Comparison of ENCODE assay signal across 9 cellular contexts in the genomic region with DNA sequence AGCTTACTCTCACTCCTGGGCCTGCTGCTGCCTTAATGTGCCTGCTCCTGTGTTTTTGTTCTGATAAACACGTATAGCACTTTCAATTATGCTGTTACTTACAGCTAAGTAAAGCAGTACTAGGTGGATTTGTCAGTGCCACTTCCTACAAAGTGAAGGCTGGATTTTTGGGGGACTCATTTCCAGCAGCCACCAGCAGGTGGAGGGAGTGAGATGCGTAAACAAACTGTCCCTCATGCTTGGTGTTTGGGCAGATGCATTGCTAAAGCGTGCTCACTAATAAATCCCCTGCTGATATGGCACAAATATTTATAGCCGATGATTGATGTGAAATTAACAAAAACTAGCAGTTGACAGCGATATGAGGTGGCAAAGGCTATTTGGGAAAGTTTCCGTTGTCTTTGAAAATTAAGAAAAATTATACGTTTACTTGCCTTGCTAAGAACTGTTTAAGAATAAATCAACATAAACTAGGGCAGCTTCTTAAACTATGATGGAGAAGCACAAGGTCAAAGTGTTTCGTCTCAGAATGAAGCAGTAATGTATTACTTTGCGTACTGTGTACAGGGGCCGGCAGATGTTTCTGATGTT.
DNase-seq lines count a peak whose midpoint lies in the region; ATAC-seq and TF ChIP-seq lines count a peak whose summit lies in the region.
"Had no signal": no experiment of that assay in that cellular context is flagged by ENCODE, and none has a peak within 500 bp of the region (broad histone marks: within the 10 kb centered on the region; RNA-seq: fewer than 3 reads in every experiment).

No MANE protein-coding gene starts in this region.

- H4K20me1 ChIP-seq in GM23338 (replicated peaks; ENCODE audit: insufficient read depth) = peaks cover 5% of the 10 kb centered on the region

- no peaks in the 10 kb centered on the region for H3F3A ChIP-seq in GM23338 (replicated peaks; ENCODE audit: low read depth)

- H3K4me1 Mint-ChIP-seq in GM23338 = peaks cover 35% of the 10 kb centered on the region
- H3K4me1 Mint-ChIP-seq in activated T-cell treated with anti-CD3 and anti-CD28 coated beads, Interleukin-2, amount 50 U/mL, for 24 hours (ENCODE audit: low read depth) = no peaks in the 10 kb centered on the region
- no peaks in the 10 kb centered on the region for H3K4me1 Mint-ChIP-seq in stimulated activated memory B cell treated with anti-CD40 and anti-IgM and Interleukin-4, amounts not matched to agents 10 μg/mL and 1 μg/mL and 100 μg/mL, for 72 hours

- H3K27me3 ChIP-seq in GM23338 (ENCODE audit: insufficient read depth) = no peaks in the 10 kb centered on the region
- no peaks in the 10 kb centered on the region for H3K27me3 ChIP-seq in parathyroid adenoma (ENCODE audit: control insufficient read depth, insufficient read depth, low read length)

- peaks cover 61% of the 10 kb centered on the region for H3K79me2 ChIP-seq in GM23338 (replicated peaks; ENCODE audit: insufficient read depth)
- H3K79me2 ChIP-seq in parathyroid adenoma = peaks cover 31% of the 10 kb centered on the region

- H3K27ac ChIP-seq in GM23338 (ENCODE audit: low read depth) = no peak overlapping the region
- no peak overlapping the region for H3K27ac ChIP-seq in parathyroid adenoma

- H3K4me1 ChIP-seq in GM23338 (ENCODE audit: insufficient read depth) (no peaks in the 10 kb centered on the region; the same call in 1 of the 2 replicates), parathyroid adenoma (no peaks in the 10 kb centered on the region)

- H3K27ac Mint-ChIP-seq in GM23338 = no peak overlapping the region
- no peak overlapping the region for H3K27ac Mint-ChIP-seq in activated T-cell treated with anti-CD3 and anti-CD28 coated beads, Interleukin-2, amount 50 U/mL, for 24 hours
- H3K27ac Mint-ChIP-seq in stimulated activated memory B cell treated with anti-CD40 and anti-IgM and Interleukin-4, amounts not matched to agents 10 μg/mL and 1 μg/mL and 100 μg/mL, for 72 hours = no peak overlapping the region
- H3K27ac Mint-ChIP-seq: T-helper 1 cell treated with Interleukin-12 subunit alpha and Interleukin-12 subunit beta and Interleukin-4 antibody, amounts not matched to agents 30 μg/mL and 1 μg/mL, for 36 hours had no signal

- TF ChIP-seq CTCF in GM23338 (conservative IDR thresholded peaks at IDR 0.05; ENCODE audit: low read depth in 2 of 2) (peak; percentile 87 to 90), parathyroid adenoma (IDR thresholded peaks at IDR 0.05) (peak; percentile 88)

- no peaks in the 10 kb centered on the region for H3K9me2 ChIP-seq in GM23338 (ENCODE audit: insufficient read depth)

- H3K36me3 Mint-ChIP-seq in GM23338 (ENCODE audit: low read depth) = peaks cover under 1% of the 10 kb centered on the region; the same call in 1 of the 3 replicates
- H3K36me3 Mint-ChIP-seq in activated T-cell treated with anti-CD3 and anti-CD28 coated beads, Interleukin-2, amount 50 U/mL, for 24 hours (ENCODE audit: low read depth) = no peaks in the 10 kb centered on the region
- H3K36me3 Mint-ChIP-seq in stimulated activated memory B cell treated with anti-CD40 and anti-IgM and Interleukin-4, amounts not matched to agents 10 μg/mL and 1 μg/mL and 100 μg/mL, for 72 hours = no peaks in the 10 kb centered on the region

- no peaks in the 10 kb centered on the region; the same call in 1 of the 3 replicates for H3K9me3 Mint-ChIP-seq in GM23338
- no peaks in the 10 kb centered on the region for H3K9me3 Mint-ChIP-seq in activated T-cell treated with anti-CD3 and anti-CD28 coated beads, Interleukin-2, amount 50 U/mL, for 24 hours
- peaks cover 3% of the 10 kb centered on the region for H3K9me3 Mint-ChIP-seq in stimulated activated memory B cell treated with anti-CD40 and anti-IgM and Interleukin-4, amounts not matched to agents 10 μg/mL and 1 μg/mL and 100 μg/mL, for 72 hours
- H3K9me3 Mint-ChIP-seq: T-helper 1 cell treated with Interleukin-12 subunit alpha and Interleukin-12 subunit beta and Interleukin-4 antibody, amounts not matched to agents 30 μg/mL and 1 μg/mL, for 36 hours had no signal

- H3K9me3 ChIP-seq in parathyroid adenoma (ENCODE audit: control insufficient read depth, low read length) = no peaks in the 10 kb centered on the region

- no peak overlapping the region for H3K4me3 Mint-ChIP-seq in GM23338
- H3K4me3 Mint-ChIP-seq in activated T-cell treated with anti-CD3 and anti-CD28 coated beads, Interleukin-2, amount 50 U/mL, for 24 hours = no peak overlapping the region
- no peak overlapping the region for H3K4me3 Mint-ChIP-seq in stimulated activated memory B cell treated with anti-CD40 and anti-IgM and Interleukin-4, amounts not matched to agents 10 μg/mL and 1 μg/mL and 100 μg/mL, for 72 hours
- H3K4me3 Mint-ChIP-seq: T-helper 1 cell treated with Interleukin-12 subunit alpha and Interleukin-12 subunit beta and Interleukin-4 antibody, amounts not matched to agents 30 μg/mL and 1 μg/mL, for 36 hours had no signal

- ATAC-seq in GM23338 = peak; percentile 57
- ATAC-seq in stimulated activated memory B cell treated with anti-CD40 and anti-IgM and Interleukin-4, amounts not matched to agents 10 μg/mL and 1 μg/mL and 100 μg/mL, for 72 hours = no peak
- no peak for ATAC-seq in GM19397 (IDR thresholded peaks at IDR 0.05; ENCODE audit: unreplicated experiment)

- H3K27me3 Mint-ChIP-seq in GM23338 (ENCODE audit: insufficient read depth, low read depth, poor library complexity) = peaks cover 6% of the 10 kb centered on the region
- H3K27me3 Mint-ChIP-seq in activated T-cell treated with anti-CD3 and anti-CD28 coated beads, Interleukin-2, amount 50 U/mL, for 24 hours = peaks cover 8% of the 10 kb centered on the region
- peaks cover 30% of the 10 kb centered on the region for H3K27me3 Mint-ChIP-seq in stimulated activated memory B cell treated with anti-CD40 and anti-IgM and Interleukin-4, amounts not matched to agents 10 μg/mL and 1 μg/mL and 100 μg/mL, for 72 hours

- H3K4me2 ChIP-seq in GM23338 = no peak overlapping the region
- no peak overlapping the region for H3K4me2 ChIP-seq in parathyroid adenoma (ENCODE audit: low read length)

- DNase-seq in CMK (ENCODE audit: low read depth) (peak; percentile 37), GM23338 (ENCODE audit: low spot score) (peak; percentile 83), NCI-H526 (lab: John Stamatoyannopoulos, UW) (peak; percentile 49 to 79), foreskin melanocyte (peak; percentile 63)
- DNase-seq in activated T-cell treated with anti-CD3 and anti-CD28 coated beads, Interleukin-2, amount 50 U/mL, for 24 hours = peak; percentile 46

- H3K4me3 ChIP-seq in GM23338 (no peak overlapping the region), parathyroid adenoma (ENCODE audit: low read depth, low read length) (no peak overlapping the region)

- no peaks in the 10 kb centered on the region; the same call in 1 of the 2 replicates for H3K36me3 ChIP-seq in GM23338 (ENCODE audit: insufficient read depth)
- H3K36me3 ChIP-seq in parathyroid adenoma (ENCODE audit: control insufficient read depth, insufficient read depth, low read length) = no peaks in the 10 kb centered on the region

- H3K9ac ChIP-seq in parathyroid adenoma = no peak overlapping the region

- no peak overlapping the region for H2AFZ ChIP-seq in GM23338
- no peak overlapping the region for H2AFZ ChIP-seq in parathyroid adenoma

TF ChIP-seq in GM23338, 12 proteins besides CTCF, POLR2A, EP300 and RAD21 (continues in another document):
- TF ChIP-seq CREB1 (CRISPR knock-in tag; IDR thresholded peaks at IDR 0.05; ENCODE audit: low read depth) (no peak), EZH2 (IDR thresholded peaks at IDR 0.05; ENCODE audit: low read depth, unreplicated experiment) (no peak)
